ENCODE assay signal across 11 cellular contexts in the genomic region with DNA sequence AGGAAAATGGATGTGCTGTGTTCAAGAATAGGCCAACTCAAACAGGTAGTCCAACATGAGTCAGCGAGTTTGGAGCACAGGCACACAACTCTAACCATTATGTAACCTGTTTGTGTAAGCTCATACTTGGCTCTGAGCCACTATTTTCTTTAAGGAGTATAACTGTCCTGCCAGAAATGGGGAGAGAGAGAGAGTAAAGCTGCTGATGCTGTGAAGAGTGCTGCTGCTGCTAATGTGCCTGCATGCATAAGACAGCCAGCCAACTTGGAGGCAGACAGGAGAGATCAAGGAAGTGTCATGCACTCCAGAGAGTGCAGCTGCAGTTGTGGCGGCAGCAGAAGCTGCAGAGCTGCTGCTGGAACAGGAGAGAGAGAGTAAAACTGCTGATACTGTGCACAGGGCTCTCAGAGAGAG. TPM values are rescaled to one million over a fixed set of nuclear protein-coding genes. Genes with fewer than 3 reads are reported as not detected.
DNase-seq lines count a peak whose midpoint lies in the region; ATAC-seq, FAIRE-seq and TF ChIP-seq lines count a peak whose summit lies in the region.
"Had no signal": no experiment of that assay in that cellular context is flagged by ENCODE, and none has a peak within 500 bp of the region (broad histone marks: within the 10 kb centered on the region; RNA-seq: fewer than 3 reads in every experiment).

No MANE protein-coding gene starts in this region.

- intact Hi-C loops in tibial artery (cut with DNase I; ENCODE audit: low total_unique reads) = no loop called here

- FAIRE-seq in H54 (lab: Jason Lieb, UNC) = no peak

- no peak for TF ChIP-seq POLR2A in H54 (IDR thresholded peaks at IDR 0.05; ENCODE audit: low read depth, low read length)

- H3K27me3 Mint-ChIP-seq in HFFc6 (ENCODE audit: insufficient read depth) = no peaks in the 10 kb centered on the region
- H3K27me3 Mint-ChIP-seq in T-helper 17 cell = no peaks in the 10 kb centered on the region

- DNase-seq in GM12865 (ENCODE audit: low read depth) (peak; percentile 26), H54 (ENCODE audit: insufficient read length, low spot score) (no peak), tibial artery (no peak), HFFc6 (no peak), T-helper 17 cell (no peak)
- DNase-seq: GDM1 had no signal

- no peaks in the 10 kb centered on the region for H3K9me3 ChIP-seq in liver (ENCODE audit: control insufficient read depth in 4 of 4, low read length in 3 of 4)
- no peaks in the 10 kb centered on the region for H3K9me3 ChIP-seq in tibial artery
- H3K9me3 ChIP-seq in T-helper 17 cell (ENCODE audit: control insufficient read depth, low read length, poor library complexity, severe bottlenecking) = no peaks in the 10 kb centered on the region

- no peak overlapping the region for H3K9ac ChIP-seq in liver (ENCODE audit: low read depth in 1 of 2, low read length in 2 of 2)

- H3K27ac Mint-ChIP-seq in HFFc6 (no peak overlapping the region), T-helper 17 cell (no peak overlapping the region)

- H3K4me3 Mint-ChIP-seq in HFFc6 (no peak overlapping the region), T-helper 17 cell (no peak overlapping the region)

- H3K4me1 ChIP-seq in liver (ENCODE audit: control insufficient read depth in 4 of 4, insufficient read depth in 4 of 4, low read length in 3 of 4) (peaks cover 0 to 2% (median 0%) of the 10 kb centered on the region in 4 donors), tibial artery (no peaks in the 10 kb centered on the region)

- peaks cover 26% of the 10 kb centered on the region for H3K9me3 Mint-ChIP-seq in HFFc6

- peak in 1 of 2 donors; percentile 16 for TF ChIP-seq RAD21 in liver (IDR thresholded peaks at IDR 0.05)

- H3K36me3 ChIP-seq in liver (ENCODE audit: control insufficient read depth in 4 of 4, insufficient read depth in 3 of 4, low read depth in 1 of 4, low read length in 3 of 4) = no peaks in the 10 kb centered on the region
- H3K36me3 ChIP-seq in tibial artery = no peaks in the 10 kb centered on the region

- H3K36me3 Mint-ChIP-seq in HFFc6 (ENCODE audit: low read depth) (no peaks in the 10 kb centered on the region), T-helper 17 cell (ENCODE audit: low read depth) (no peaks in the 10 kb centered on the region)

- no peaks in the 10 kb centered on the region for H3K27me3 ChIP-seq in liver (ENCODE audit: control insufficient read depth in 4 of 4, insufficient read depth in 4 of 4, low read length in 3 of 4)
- no peaks in the 10 kb centered on the region for H3K27me3 ChIP-seq in tibial artery

- TF ChIP-seq CTCF in GM12865 (IDR thresholded peaks at IDR 0.05; ENCODE audit: insufficient read depth, low read depth, low read length, missing control alignments) = no peak
- TF ChIP-seq CTCF in VCaP (conservative IDR thresholded peaks at IDR 0.05) = no peak
- TF ChIP-seq CTCF in liver (IDR thresholded peaks at IDR 0.05; ENCODE audit: low read depth, low read length, missing input control) = no peak
- TF ChIP-seq CTCF in tibial artery (IDR thresholded peaks at IDR 0.05) = no peak
- no peak for TF ChIP-seq CTCF in HFFc6 (IDR thresholded peaks at IDR 0.05)

- H3K4me3 ChIP-seq in GM12865 (ENCODE audit: low read depth, low read length) = no peak overlapping the region
- H3K4me3 ChIP-seq in liver (ENCODE audit: low read depth in 1 of 3, low read length in 3 of 3) = no peak overlapping the region
- no peak overlapping the region for H3K4me3 ChIP-seq in tibial artery

- peak overlapping the region; percentile 41 for H3K27ac ChIP-seq in VCaP
- no peak overlapping the region for H3K27ac ChIP-seq in liver (ENCODE audit: low read depth in 1 of 2, low read length in 2 of 2)
- no peak overlapping the region for H3K27ac ChIP-seq in tibial artery

- no peaks in the 10 kb centered on the region for H3K4me1 Mint-ChIP-seq in HFFc6 (ENCODE audit: low read depth)
- H3K4me1 Mint-ChIP-seq in T-helper 17 cell = no peaks in the 10 kb centered on the region

- ATAC-seq in HG03342 (IDR thresholded peaks at IDR 0.05; ENCODE audit: unreplicated experiment) (peak; percentile 43), T-helper 17 cell (no peak)

- 37% methylated on average over 2 of the region's 2 CpGs for WGBS in liver

TF ChIP-seq in liver, 16 proteins besides CTCF, POLR2A, EP300 and RAD21:
- TF ChIP-seq JUND (IDR thresholded peaks at IDR 0.05) = peak; percentile 27 to 65
- TF ChIP-seq RXRA (IDR thresholded peaks at IDR 0.05) = peak in 1 of 2 donors; percentile 55
- peak in 1 of 2 donors; percentile 52 for TF ChIP-seq HNF4A (conservative IDR thresholded peaks at IDR 0.05)
- TF ChIP-seq, protein P1, sequence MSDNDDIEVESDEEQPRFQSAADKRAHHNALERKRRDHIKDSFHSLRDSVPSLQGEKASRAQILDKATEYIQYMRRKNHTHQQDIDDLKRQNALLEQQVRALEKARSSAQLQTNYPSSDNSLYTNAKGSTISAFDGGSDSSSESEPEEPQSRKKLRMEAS (IDR thresholded peaks at IDR 0.05) = no peak
- TF ChIP-seq, protein P2, sequence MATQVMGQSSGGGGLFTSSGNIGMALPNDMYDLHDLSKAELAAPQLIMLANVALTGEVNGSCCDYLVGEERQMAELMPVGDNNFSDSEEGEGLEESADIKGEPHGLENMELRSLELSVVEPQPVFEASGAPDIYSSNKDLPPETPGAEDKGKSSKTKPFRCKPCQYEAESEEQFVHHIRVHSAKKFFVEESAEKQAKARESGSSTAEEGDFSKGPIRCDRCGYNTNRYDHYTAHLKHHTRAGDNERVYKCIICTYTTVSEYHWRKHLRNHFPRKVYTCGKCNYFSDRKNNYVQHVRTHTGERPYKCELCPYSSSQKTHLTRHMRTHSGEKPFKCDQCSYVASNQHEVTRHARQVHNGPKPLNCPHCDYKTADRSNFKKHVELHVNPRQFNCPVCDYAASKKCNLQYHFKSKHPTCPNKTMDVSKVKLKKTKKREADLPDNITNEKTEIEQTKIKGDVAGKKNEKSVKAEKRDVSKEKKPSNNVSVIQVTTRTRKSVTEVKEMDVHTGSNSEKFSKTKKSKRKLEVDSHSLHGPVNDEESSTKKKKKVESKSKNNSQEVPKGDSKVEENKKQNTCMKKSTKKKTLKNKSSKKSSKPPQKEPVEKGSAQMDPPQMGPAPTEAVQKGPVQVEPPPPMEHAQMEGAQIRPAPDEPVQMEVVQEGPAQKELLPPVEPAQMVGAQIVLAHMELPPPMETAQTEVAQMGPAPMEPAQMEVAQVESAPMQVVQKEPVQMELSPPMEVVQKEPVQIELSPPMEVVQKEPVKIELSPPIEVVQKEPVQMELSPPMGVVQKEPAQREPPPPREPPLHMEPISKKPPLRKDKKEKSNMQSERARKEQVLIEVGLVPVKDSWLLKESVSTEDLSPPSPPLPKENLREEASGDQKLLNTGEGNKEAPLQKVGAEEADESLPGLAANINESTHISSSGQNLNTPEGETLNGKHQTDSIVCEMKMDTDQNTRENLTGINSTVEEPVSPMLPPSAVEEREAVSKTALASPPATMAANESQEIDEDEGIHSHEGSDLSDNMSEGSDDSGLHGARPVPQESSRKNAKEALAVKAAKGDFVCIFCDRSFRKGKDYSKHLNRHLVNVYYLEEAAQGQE (IDR thresholded peaks at IDR 0.05) = peak; percentile 51
- no peak for TF ChIP-seq TAF1 (conservative IDR thresholded peaks at IDR 0.05)
- TF ChIP-seq YY1 (IDR thresholded peaks at IDR 0.05) = peak; percentile 72
- TF ChIP-seq, protein P3, sequence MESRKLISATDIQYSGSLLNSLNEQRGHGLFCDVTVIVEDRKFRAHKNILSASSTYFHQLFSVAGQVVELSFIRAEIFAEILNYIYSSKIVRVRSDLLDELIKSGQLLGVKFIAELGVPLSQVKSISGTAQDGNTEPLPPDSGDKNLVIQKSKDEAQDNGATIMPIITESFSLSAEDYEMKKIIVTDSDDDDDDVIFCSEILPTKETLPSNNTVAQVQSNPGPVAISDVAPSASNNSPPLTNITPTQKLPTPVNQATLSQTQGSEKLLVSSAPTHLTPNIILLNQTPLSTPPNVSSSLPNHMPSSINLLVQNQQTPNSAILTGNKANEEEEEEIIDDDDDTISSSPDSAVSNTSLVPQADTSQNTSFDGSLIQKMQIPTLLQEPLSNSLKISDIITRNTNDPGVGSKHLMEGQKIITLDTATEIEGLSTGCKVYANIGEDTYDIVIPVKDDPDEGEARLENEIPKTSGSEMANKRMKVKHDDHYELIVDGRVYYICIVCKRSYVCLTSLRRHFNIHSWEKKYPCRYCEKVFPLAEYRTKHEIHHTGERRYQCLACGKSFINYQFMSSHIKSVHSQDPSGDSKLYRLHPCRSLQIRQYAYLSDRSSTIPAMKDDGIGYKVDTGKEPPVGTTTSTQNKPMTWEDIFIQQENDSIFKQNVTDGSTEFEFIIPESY (IDR thresholded peaks at IDR 0.05) = peak; percentile 64
- TF ChIP-seq FOXA2 (IDR thresholded peaks at IDR 0.05) = peak; percentile 16

RNA-seq across cellular contexts. Expression of a gene that starts 11.7 kb away (rescaled TPM):
- not detected for total RNA-seq in liver
- polyA plus RNA-seq in liver = not detected
- not detected for total RNA-seq in HFFc6 (2021; fragmentation: NEBNext Ultra II Directional; extraction: Animal tissue kit (Norgen Biotek cat#: 25700))
- total RNA-seq in T-helper 17 cell = not detected
- total RNA-seq: activated CD8-positive, alpha-beta memory T cell treated with anti-CD3 and anti-CD28 coated beads for 36 hours; glomerular endothelial cell had no signal

RNA-seq across cellular contexts. Expression of a gene that starts 18.5 kb away (rescaled TPM):
- total RNA-seq in liver = not detected
- not detected for polyA plus RNA-seq in liver
- not detected for total RNA-seq in HFFc6 (2021; fragmentation: NEBNext Ultra II Directional; extraction: Animal tissue kit (Norgen Biotek cat#: 25700))
- total RNA-seq in T-helper 17 cell = not detected
- total RNA-seq: activated CD8-positive, alpha-beta memory T cell treated with anti-CD3 and anti-CD28 coated beads for 36 hours; glomerular endothelial cell had no signal

RNA-seq across cellular contexts. Expression of a gene that starts 44.2 kb away (rescaled TPM):
- total RNA-seq in liver = not detected
- not detected for polyA plus RNA-seq in liver
- total RNA-seq in HFFc6 (2021; fragmentation: NEBNext Ultra II Directional; extraction: Animal tissue kit (Norgen Biotek cat#: 25700)) = not detected
- total RNA-seq in T-helper 17 cell = not detected
- total RNA-seq: activated CD8-positive, alpha-beta memory T cell treated with anti-CD3 and anti-CD28 coated beads for 36 hours; glomerular endothelial cell had no signal

RNA-seq across cellular contexts. Expression of a gene that starts 53.2 kb away (rescaled TPM):
- not detected for total RNA-seq in liver
- not detected for polyA plus RNA-seq in liver
- total RNA-seq in HFFc6 (2021; fragmentation: NEBNext Ultra II Directional; extraction: Animal tissue kit (Norgen Biotek cat#: 25700)) = not detected
- total RNA-seq in T-helper 17 cell = not detected
- total RNA-seq: activated CD8-positive, alpha-beta memory T cell treated with anti-CD3 and anti-CD28 coated beads for 36 hours; glomerular endothelial cell had no signal
